1 cellular context compared by ENCODE assay signal in genomic region chr6:2850480-2851150, GRCh38.
TF ChIP-seq lines count a peak whose summit lies in the region.

No MANE protein-coding gene starts in this region.

TF ChIP-seq in endothelial cell of umbilical vein, 7 proteins besides CTCF, POLR2A, EP300 and RAD21:
- peak; percentile 63 for TF ChIP-seq GATA2 (IDR thresholded peaks at IDR 0.05; ENCODE audit: insufficient read depth, insufficient read length, low read depth, low read length)
- no peak for TF ChIP-seq MAX (IDR thresholded peaks at IDR 0.05; ENCODE audit: insufficient read depth, insufficient read length)
- TF ChIP-seq JUN (IDR thresholded peaks at IDR 0.05; ENCODE audit: borderline replicate concordance, insufficient read depth, insufficient read length, low read depth): no peak
- TF ChIP-seq EZH2 (IDR thresholded peaks at IDR 0.05; ENCODE audit: borderline replicate concordance, low read depth, low read length, severe bottlenecking): no peak
- TF ChIP-seq MYC (IDR thresholded peaks at IDR 0.05; ENCODE audit: low read depth, low read length): no peak
- TF ChIP-seq FOS (IDR thresholded peaks at IDR 0.05; ENCODE audit: borderline replicate concordance, insufficient read depth, low read length): no peak
- peak; percentile 57 for TF ChIP-seq POLR2AphosphoS5 (IDR thresholded peaks at IDR 0.05; ENCODE audit: insufficient read depth, low read depth, low read length)
